In genomic region chr10:10271639-10272192, GRCh38 we compare ENCODE assay signal across 26 cellular contexts.
"Had no signal": no experiment of that assay in that cellular context is flagged by ENCODE, and none has a peak within 500 bp of the region (broad histone marks: within the 10 kb centered on the region; RNA-seq: fewer than 3 reads in every experiment).

No MANE protein-coding gene starts in this region.

- H3K4me1 ChIP-seq: colonic mucosa, foreskin keratinocyte, heart right ventricle, left lung, neural progenitor cell, prostate gland, right atrium auricular region, testis had no signal

- H2AFZ ChIP-seq: neural progenitor cell had no signal

- H3K4me3 ChIP-seq: colonic mucosa, esophagus muscularis mucosa, heart right ventricle, left lung, mucosa of descending colon, neural progenitor cell, prostate gland, right atrium auricular region, sigmoid colon, testis, tibial artery had no signal

- H3K4me2 ChIP-seq: neural progenitor cell had no signal

- H3K27ac ChIP-seq: colonic mucosa, esophagus muscularis mucosa, foreskin keratinocyte, heart right ventricle, neural progenitor cell, prostate gland, right atrium auricular region, sigmoid colon, testis, tibial artery had no signal

- H3K4me1 Mint-ChIP-seq: naive B cell; stimulated activated naive B cell treated with anti-CD40 and anti-IgM and Interleukin-4, amounts not matched to agents 10 μg/mL and 1 μg/mL and 100 μg/mL, for 72 hours had no signal

- H3K27me3 ChIP-seq: colonic mucosa, esophagus muscularis mucosa, foreskin keratinocyte, heart right ventricle, left lung, neural progenitor cell, right atrium auricular region, sigmoid colon, testis, tibial artery had no signal

- H3K4me3 Mint-ChIP-seq: dendritic cell treated with granulocyte-macrophage colony-stimulating factor and Interleukin-4, amounts not matched to agents 40 ng/mL and 50 ng/mL, for 4 days; mesothelial cell of epicardium; naive B cell; nephron; neural progenitor cell; stimulated activated naive B cell treated with anti-CD40 and anti-IgM and Interleukin-4, amounts not matched to agents 10 μg/mL and 1 μg/mL and 100 μg/mL, for 72 hours had no signal

- H3K36me3 Mint-ChIP-seq: mesothelial cell of epicardium; naive B cell; neural progenitor cell; stimulated activated naive B cell treated with anti-CD40 and anti-IgM and Interleukin-4, amounts not matched to agents 10 μg/mL and 1 μg/mL and 100 μg/mL, for 72 hours had no signal

- H3K27ac Mint-ChIP-seq: dendritic cell treated with granulocyte-macrophage colony-stimulating factor and Interleukin-4, amounts not matched to agents 40 ng/mL and 50 ng/mL, for 4 days; mesothelial cell of epicardium; naive B cell; neural progenitor cell; stimulated activated naive B cell treated with anti-CD40 and anti-IgM and Interleukin-4, amounts not matched to agents 10 μg/mL and 1 μg/mL and 100 μg/mL, for 72 hours had no signal

- H3K36me3 ChIP-seq: colonic mucosa, esophagus muscularis mucosa, heart right ventricle, left lung, neural progenitor cell, prostate gland, right atrium auricular region, sigmoid colon, tibial artery had no signal

- H3K27me3 Mint-ChIP-seq: dendritic cell treated with granulocyte-macrophage colony-stimulating factor and Interleukin-4, amounts not matched to agents 40 ng/mL and 50 ng/mL, for 4 days; stimulated activated naive B cell treated with anti-CD40 and anti-IgM and Interleukin-4, amounts not matched to agents 10 μg/mL and 1 μg/mL and 100 μg/mL, for 72 hours had no signal

- H3K9me3 ChIP-seq: colonic mucosa, esophagus muscularis mucosa, heart right ventricle, left lung, mucosa of descending colon, prostate gland, right atrium auricular region, sigmoid colon, testis, tibial artery had no signal

- ATAC-seq: foreskin keratinocyte; heart right ventricle; left cardiac atrium; left lung; mucosa of descending colon; stimulated activated naive B cell treated with anti-CD40 and anti-IgM and Interleukin-4, amounts not matched to agents 10 μg/mL and 1 μg/mL and 100 μg/mL, for 72 hours had no signal

- DNase-seq: colonic mucosa; effector CD8-positive, alpha-beta T cell; foreskin keratinocyte; glutamatergic neuron; heart right ventricle; hippocampal formation; left cardiac atrium; left lung; mesenchymal stem cell; mucosa of descending colon; naive B cell; nucleus accumbens; sigmoid colon; stimulated activated CD4-positive, alpha-beta T cell treated with anti-CD3 and anti-CD28 coated beads, Interleukin-2, amount 100 ng/mL, for 24 hours; stimulated activated CD4-positive, alpha-beta T cell treated with anti-CD3 and anti-CD28 coated beads, Interleukin-4, amount 100 ng/mL, for 4 hours; stimulated activated naive B cell treated with anti-CD40 and anti-IgM and Interleukin-4, amounts not matched to agents 10 μg/mL and 1 μg/mL and 100 μg/mL, for 72 hours; substantia nigra; testis; tibial artery had no signal

- H3K9me3 Mint-ChIP-seq: dendritic cell treated with granulocyte-macrophage colony-stimulating factor and Interleukin-4, amounts not matched to agents 40 ng/mL and 50 ng/mL, for 4 days; nephron; neural progenitor cell had no signal
